Comparison of ENCODE assay signal across 1 cellular context in genomic region chr1:206047271-206047670, GRCh38.
TF ChIP-seq lines count a peak whose summit lies in the region.

No MANE protein-coding gene starts in this region.

TF ChIP-seq in GM23338, 12 proteins besides CTCF, POLR2A, EP300 and RAD21 (continued from another document):
- TF ChIP-seq, protein P1, sequence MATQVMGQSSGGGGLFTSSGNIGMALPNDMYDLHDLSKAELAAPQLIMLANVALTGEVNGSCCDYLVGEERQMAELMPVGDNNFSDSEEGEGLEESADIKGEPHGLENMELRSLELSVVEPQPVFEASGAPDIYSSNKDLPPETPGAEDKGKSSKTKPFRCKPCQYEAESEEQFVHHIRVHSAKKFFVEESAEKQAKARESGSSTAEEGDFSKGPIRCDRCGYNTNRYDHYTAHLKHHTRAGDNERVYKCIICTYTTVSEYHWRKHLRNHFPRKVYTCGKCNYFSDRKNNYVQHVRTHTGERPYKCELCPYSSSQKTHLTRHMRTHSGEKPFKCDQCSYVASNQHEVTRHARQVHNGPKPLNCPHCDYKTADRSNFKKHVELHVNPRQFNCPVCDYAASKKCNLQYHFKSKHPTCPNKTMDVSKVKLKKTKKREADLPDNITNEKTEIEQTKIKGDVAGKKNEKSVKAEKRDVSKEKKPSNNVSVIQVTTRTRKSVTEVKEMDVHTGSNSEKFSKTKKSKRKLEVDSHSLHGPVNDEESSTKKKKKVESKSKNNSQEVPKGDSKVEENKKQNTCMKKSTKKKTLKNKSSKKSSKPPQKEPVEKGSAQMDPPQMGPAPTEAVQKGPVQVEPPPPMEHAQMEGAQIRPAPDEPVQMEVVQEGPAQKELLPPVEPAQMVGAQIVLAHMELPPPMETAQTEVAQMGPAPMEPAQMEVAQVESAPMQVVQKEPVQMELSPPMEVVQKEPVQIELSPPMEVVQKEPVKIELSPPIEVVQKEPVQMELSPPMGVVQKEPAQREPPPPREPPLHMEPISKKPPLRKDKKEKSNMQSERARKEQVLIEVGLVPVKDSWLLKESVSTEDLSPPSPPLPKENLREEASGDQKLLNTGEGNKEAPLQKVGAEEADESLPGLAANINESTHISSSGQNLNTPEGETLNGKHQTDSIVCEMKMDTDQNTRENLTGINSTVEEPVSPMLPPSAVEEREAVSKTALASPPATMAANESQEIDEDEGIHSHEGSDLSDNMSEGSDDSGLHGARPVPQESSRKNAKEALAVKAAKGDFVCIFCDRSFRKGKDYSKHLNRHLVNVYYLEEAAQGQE (IDR thresholded peaks at IDR 0.05; ENCODE audit: unreplicated experiment), result no peak
TF ChIP-seq in GM23338: peak in this region for 0.
